17 cellular contexts compared by ENCODE assay signal in the genomic region with DNA sequence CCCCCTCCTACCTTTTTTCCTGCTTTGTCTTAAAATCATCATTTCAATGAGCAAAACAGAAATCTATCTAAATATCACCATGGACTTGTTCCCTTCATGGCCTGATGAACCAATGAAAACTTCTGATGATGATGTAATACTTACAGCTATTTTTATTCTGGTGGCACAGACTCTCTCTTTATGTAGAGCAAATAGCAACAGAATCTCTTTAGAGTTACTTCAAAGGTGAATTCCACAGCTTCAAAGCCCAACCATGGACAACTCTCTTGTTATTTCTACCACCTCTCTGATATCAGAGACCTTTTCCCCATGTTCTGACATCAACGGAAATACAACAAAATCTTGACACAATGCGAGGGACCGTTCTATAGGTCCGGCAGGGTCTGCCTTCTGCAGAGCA.
DNase-seq lines count a peak whose midpoint lies in the region; ATAC-seq and TF ChIP-seq lines count a peak whose summit lies in the region.
"Had no signal": no experiment of that assay in that cellular context is flagged by ENCODE, and none has a peak within 500 bp of the region (broad histone marks: within the 10 kb centered on the region; RNA-seq: fewer than 3 reads in every experiment).

No MANE protein-coding gene starts in this region.

- TF ChIP-seq CTCF in C4-2B (conservative IDR thresholded peaks at IDR 0.05): no peak
- no peak for TF ChIP-seq CTCF in body of pancreas (IDR thresholded peaks at IDR 0.05)
- no peak for TF ChIP-seq CTCF in prostate gland (IDR thresholded peaks at IDR 0.05)
- TF ChIP-seq CTCF in thyroid gland (IDR thresholded peaks at IDR 0.05): no peak

- H3K4me2 ChIP-seq in GM23248 (ENCODE audit: unreplicated experiment): no peak overlapping the region
- H3K4me2 ChIP-seq: SK-N-SH had no signal

- H3K9me2 ChIP-seq in GM23248 (ENCODE audit: insufficient read depth): no peaks in the 10 kb centered on the region
- H3K9me2 ChIP-seq: SK-N-SH had no signal

- H3K9ac ChIP-seq in GM23248: no peak overlapping the region
- H3K9ac ChIP-seq: SK-N-SH had no signal

- H3K79me2 ChIP-seq in GM23248 (ENCODE audit: insufficient read depth): no peaks in the 10 kb centered on the region

- H3K27ac Mint-ChIP-seq in activated T-helper 1 cell treated with anti-CD3 and anti-CD28 coated beads, Interleukin-12 subunit alpha, Interleukin-12 subunit beta, Interleukin-2, Interleukin-4 antibody, amounts not matched to agents 30 ng/mL and 10 ng/mL and 1 ng/mL, durations not matched to agents 14 hours and 24 hours and 36 hours: no peak overlapping the region
- H3K27ac Mint-ChIP-seq: activated CD4-positive, alpha-beta T cell treated with anti-CD3 and anti-CD28 coated beads for 36 hours; CD8-positive, alpha-beta memory T cell; stimulated activated effector memory CD8-positive, alpha-beta T cell treated with anti-CD3 and anti-CD28 coated beads, Interleukin-12 subunit alpha, Interleukin-12 subunit beta, amount 100 ng/mL, for 72 hours had no signal

- peaks cover 32% of the 10 kb centered on the region for H3K4me1 ChIP-seq in body of pancreas
- H3K4me1 ChIP-seq in prostate gland (replicated peaks): peaks cover 9% of the 10 kb centered on the region
- peaks cover 5 to 10% of the 10 kb centered on the region in 2 donors for H3K4me1 ChIP-seq in thyroid gland
- H3K4me1 ChIP-seq in GM23248 (ENCODE audit: insufficient read depth): peaks cover 30% of the 10 kb centered on the region
- H3K4me1 ChIP-seq: upper lobe of right lung had no signal

- H3K27ac ChIP-seq in C4-2B: peak overlapping the region; percentile 97
- peak overlapping the region; percentile 45 to 74 (median 68) for H3K27ac ChIP-seq in body of pancreas
- H3K27ac ChIP-seq in prostate gland: peak overlapping the region; percentile 72 to 75
- peak overlapping the region in 1 of 3 donors; percentile 31 for H3K27ac ChIP-seq in thyroid gland
- H3K27ac ChIP-seq in GM23248: no peak overlapping the region
- H3K27ac ChIP-seq: upper lobe of right lung had no signal

- in situ Hi-C loops in GM23248 (cut with MboI): no loop called here

- no peak overlapping the region for H2AFZ ChIP-seq in GM23248

- H4K20me1 ChIP-seq in GM23248 (ENCODE audit: insufficient read depth): no peaks in the 10 kb centered on the region

- H3K36me3 Mint-ChIP-seq in activated T-helper 1 cell treated with anti-CD3 and anti-CD28 coated beads, Interleukin-12 subunit alpha, Interleukin-12 subunit beta, Interleukin-2, Interleukin-4 antibody, amounts not matched to agents 30 ng/mL and 10 ng/mL and 1 ng/mL, durations not matched to agents 14 hours and 24 hours and 36 hours (ENCODE audit: low read depth): peaks cover 2% of the 10 kb centered on the region
- H3K36me3 Mint-ChIP-seq: stimulated activated effector memory CD8-positive, alpha-beta T cell treated with anti-CD3 and anti-CD28 coated beads, Interleukin-12 subunit alpha, Interleukin-12 subunit beta, amount 100 ng/mL, for 72 hours had no signal

- DNase-seq in body of pancreas (no peak), kidney glomerular epithelial cell (lab: John Stamatoyannopoulos, UW) (peak; percentile 56), prostate gland (ENCODE audit: low spot score) (no peak), thyroid gland (no peak), GM23248 (no peak), NCI-H1930 (lab: John Stamatoyannopoulos, UW) (no peak)
- DNase-seq in activated T-helper 1 cell treated with anti-CD3 and anti-CD28 coated beads, Interleukin-12 subunit alpha, Interleukin-12 subunit beta, Interleukin-2, Interleukin-4 antibody, amounts not matched to agents 30 ng/mL and 10 ng/mL and 1 ng/mL, durations not matched to agents 14 hours and 24 hours and 36 hours (ENCODE audit: low spot score): no peak
- DNase-seq: activated CD4-positive, alpha-beta T cell treated with anti-CD3 and anti-CD28 coated beads for 36 hours; activated naive CD4-positive, alpha-beta T cell treated with Interleukin-2 at 50 U/mL for 16 hours; CD8-positive, alpha-beta memory T cell; effector CD8-positive, alpha-beta T cell; NCI-H2171 treated with DMSO at 0.1 percent for 48 hours; NCI-H774; SK-N-SH; upper lobe of right lung had no signal

- no peak for TF ChIP-seq POLR2A in body of pancreas (IDR thresholded peaks at IDR 0.05)
- TF ChIP-seq POLR2A in prostate gland (IDR thresholded peaks at IDR 0.05): no peak
- no peak for TF ChIP-seq POLR2A in thyroid gland (IDR thresholded peaks at IDR 0.05)

- H3K36me3 ChIP-seq in body of pancreas (replicated peaks in 1 of 2; ENCODE audit: insufficient read depth in 1 of 2, low read depth in 2 of 2): no peaks in the 10 kb centered on the region
- H3K36me3 ChIP-seq in prostate gland: no peaks in the 10 kb centered on the region
- no peaks in the 10 kb centered on the region for H3K36me3 ChIP-seq in thyroid gland
- no peaks in the 10 kb centered on the region for H3K36me3 ChIP-seq in GM23248 (ENCODE audit: low read depth)
- H3K36me3 ChIP-seq: upper lobe of right lung had no signal

- peaks cover 5% of the 10 kb centered on the region for H3K4me1 Mint-ChIP-seq in activated T-helper 1 cell treated with anti-CD3 and anti-CD28 coated beads, Interleukin-12 subunit alpha, Interleukin-12 subunit beta, Interleukin-2, Interleukin-4 antibody, amounts not matched to agents 30 ng/mL and 10 ng/mL and 1 ng/mL, durations not matched to agents 14 hours and 24 hours and 36 hours (ENCODE audit: low read depth)

- 57 to 65% methylated on average over 4 of the region's 4 CpGs for WGBS in body of pancreas, 2 donors
- 40% methylated on average over 4 of the region's 4 CpGs for WGBS in prostate gland
- 74% methylated on average over 4 of the region's 4 CpGs for WGBS in thyroid gland, 2 donors
- WGBS in GM23248 (ENCODE audit: low coverage in 1 of 2, low lambda C conversion rate in 2 of 2, missing lambda C conversion rate in 2 of 2), 2 experiments: 88 to 89% methylated on average over 4 of the region's 4 CpGs

- H3K9me3 Mint-ChIP-seq in activated T-helper 1 cell treated with anti-CD3 and anti-CD28 coated beads, Interleukin-12 subunit alpha, Interleukin-12 subunit beta, Interleukin-2, Interleukin-4 antibody, amounts not matched to agents 30 ng/mL and 10 ng/mL and 1 ng/mL, durations not matched to agents 14 hours and 24 hours and 36 hours: no peaks in the 10 kb centered on the region
- H3K9me3 Mint-ChIP-seq: CD8-positive, alpha-beta memory T cell; stimulated activated effector memory CD8-positive, alpha-beta T cell treated with anti-CD3 and anti-CD28 coated beads, Interleukin-12 subunit alpha, Interleukin-12 subunit beta, amount 100 ng/mL, for 72 hours had no signal

- H3K27me3 Mint-ChIP-seq in activated T-helper 1 cell treated with anti-CD3 and anti-CD28 coated beads, Interleukin-12 subunit alpha, Interleukin-12 subunit beta, Interleukin-2, Interleukin-4 antibody, amounts not matched to agents 30 ng/mL and 10 ng/mL and 1 ng/mL, durations not matched to agents 14 hours and 24 hours and 36 hours (ENCODE audit: insufficient read depth): no peaks in the 10 kb centered on the region
- H3K27me3 Mint-ChIP-seq: activated CD4-positive, alpha-beta T cell treated with anti-CD3 and anti-CD28 coated beads for 36 hours; CD8-positive, alpha-beta memory T cell had no signal

- peak; percentile 76 for ATAC-seq in body of pancreas
- ATAC-seq: activated CD4-positive, alpha-beta T cell treated with anti-CD3 and anti-CD28 coated beads for 36 hours; stimulated activated effector memory CD8-positive, alpha-beta T cell treated with anti-CD3 and anti-CD28 coated beads, Interleukin-12 subunit alpha, Interleukin-12 subunit beta, amount 100 ng/mL, for 72 hours; upper lobe of right lung had no signal

- intact Hi-C loops in body of pancreas (cut with DNase I) (no loop called here), prostate gland (cut with DNase I) (no loop called here), thyroid gland (cut with DNase I) (no loop called here)
- intact Hi-C loops in activated T-helper 1 cell treated with anti-CD3 and anti-CD28 coated beads, Interleukin-12 subunit alpha, Interleukin-12 subunit beta, Interleukin-2, Interleukin-4 antibody, amounts not matched to agents 30 ng/mL and 10 ng/mL and 1 ng/mL, durations not matched to agents 14 hours and 24 hours and 36 hours (cut with micrococcal nuclease): no loop called here

- no peak overlapping the region for H3K4me3 Mint-ChIP-seq in activated T-helper 1 cell treated with anti-CD3 and anti-CD28 coated beads, Interleukin-12 subunit alpha, Interleukin-12 subunit beta, Interleukin-2, Interleukin-4 antibody, amounts not matched to agents 30 ng/mL and 10 ng/mL and 1 ng/mL, durations not matched to agents 14 hours and 24 hours and 36 hours
- H3K4me3 Mint-ChIP-seq: activated CD4-positive, alpha-beta T cell treated with anti-CD3 and anti-CD28 coated beads for 36 hours; CD8-positive, alpha-beta memory T cell; stimulated activated effector memory CD8-positive, alpha-beta T cell treated with anti-CD3 and anti-CD28 coated beads, Interleukin-12 subunit alpha, Interleukin-12 subunit beta, amount 100 ng/mL, for 72 hours had no signal

- H3K27me3 ChIP-seq in body of pancreas (no peaks in the 10 kb centered on the region), prostate gland (replicated peaks; ENCODE audit: insufficient read depth) (no peaks in the 10 kb centered on the region), thyroid gland (no peaks in the 10 kb centered on the region), GM23248 (replicated peaks; ENCODE audit: insufficient read depth) (no peaks in the 10 kb centered on the region)
- H3K27me3 ChIP-seq: upper lobe of right lung had no signal

- H3K9me3 ChIP-seq in body of pancreas (no peaks in the 10 kb centered on the region), prostate gland (no peaks in the 10 kb centered on the region), thyroid gland (no peaks in the 10 kb centered on the region), GM23248 (ENCODE audit: low read depth) (no peaks in the 10 kb centered on the region)
- H3K9me3 ChIP-seq: SK-N-SH, upper lobe of right lung had no signal

- H3F3A ChIP-seq in GM23248 (ENCODE audit: insufficient read depth): peaks cover 14% of the 10 kb centered on the region

- H3K4me3 ChIP-seq in body of pancreas: no peak overlapping the region
- no peak overlapping the region for H3K4me3 ChIP-seq in prostate gland
- no peak overlapping the region for H3K4me3 ChIP-seq in thyroid gland (replicated peaks in 1 of 3)
- H3K4me3 ChIP-seq in GM23248: no peak overlapping the region
- H3K4me3 ChIP-seq: upper lobe of right lung had no signal
